ENCODE assay signal across 18 cellular contexts in the genomic region with DNA sequence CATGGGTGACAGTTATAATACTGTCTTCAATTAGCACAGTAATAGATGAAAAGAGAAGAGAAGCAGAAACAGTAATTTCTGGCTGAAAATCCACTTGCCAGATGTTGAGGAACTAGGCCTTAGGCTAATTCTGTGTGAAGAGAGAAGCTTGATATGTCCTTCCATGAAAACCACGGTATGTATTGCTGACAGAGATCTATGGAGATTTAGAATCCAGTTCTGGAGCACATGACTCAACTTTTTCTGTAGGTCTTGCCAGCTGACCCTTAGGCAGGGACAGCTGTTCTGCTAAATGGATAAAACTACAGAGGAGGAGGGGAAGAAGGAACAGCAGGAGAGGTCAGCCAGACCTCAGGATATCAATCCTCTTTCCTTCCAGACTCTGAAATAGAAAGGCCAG.
DNase-seq lines count a peak whose midpoint lies in the region; ATAC-seq and TF ChIP-seq lines count a peak whose summit lies in the region.
"Had no signal": no experiment of that assay in that cellular context is flagged by ENCODE, and none has a peak within 500 bp of the region (broad histone marks: within the 10 kb centered on the region; RNA-seq: fewer than 3 reads in every experiment).

No MANE protein-coding gene starts in this region.

- H3K36me3 Mint-ChIP-seq in neural crest cell (ENCODE audit: low read depth) = peaks cover 9% of the 10 kb centered on the region

- TF ChIP-seq CTCF in neural crest cell (conservative IDR thresholded peaks at IDR 0.05) = no peak

- peaks cover 6% of the 10 kb centered on the region for H3K9me3 Mint-ChIP-seq in neural crest cell
- H3K9me3 Mint-ChIP-seq: neural progenitor cell had no signal

- H3K27ac Mint-ChIP-seq in neural crest cell (ENCODE audit: unreplicated experiment) = peak overlapping the region; percentile 59
- H3K27ac Mint-ChIP-seq: neural progenitor cell had no signal

- DNase-seq in GM03348 (ENCODE audit: low spot score) = peak; percentile 13
- DNase-seq in OCI-M1 (lab: John Stamatoyannopoulos, UW) = peak; percentile 3
- peak; percentile 70 for DNase-seq in fibroblast of peridontal ligament (ENCODE audit: extremely low read depth)
- DNase-seq in neural crest cell (ENCODE audit: low read depth, low spot score) = no peak
- DNase-seq: activated CD8-positive, alpha-beta memory T cell treated with anti-CD3 and anti-CD28 coated beads for 24 hours; activated effector memory CD4-positive, alpha-beta T cell treated with Interleukin-2 at 50 U/mL for 16 hours; C1 segment of cervical spinal cord; DMS53; MM.1S; NCI-H2029; NCI-H510A treated with DMSO at 0.1 percent for 48 hours; Peyer's patch; stimulated activated CD4-positive, alpha-beta T cell treated with anti-CD3 and anti-CD28 coated beads, Interleukin-1b, Interleukin-23, amount 100 ng/mL, for 48 hours had no signal

- H3K27me3 Mint-ChIP-seq in neural crest cell (ENCODE audit: low read depth) = no peaks in the 10 kb centered on the region

- no peak overlapping the region for H3K4me3 Mint-ChIP-seq in neural crest cell
- H3K4me3 Mint-ChIP-seq: neural progenitor cell had no signal

- H3K4me1 Mint-ChIP-seq in neural crest cell = peaks cover 19% of the 10 kb centered on the region

- ATAC-seq in HG02938 (IDR thresholded peaks at IDR 0.05; ENCODE audit: unreplicated experiment) = no peak
- ATAC-seq in HG03045 (IDR thresholded peaks at IDR 0.05; ENCODE audit: unreplicated experiment) = no peak
- no peak for ATAC-seq in HG03432 (IDR thresholded peaks at IDR 0.05; ENCODE audit: unreplicated experiment)
- ATAC-seq: foreskin keratinocyte had no signal
